ENCODE assay signal across 8 cellular contexts in the genomic region with DNA sequence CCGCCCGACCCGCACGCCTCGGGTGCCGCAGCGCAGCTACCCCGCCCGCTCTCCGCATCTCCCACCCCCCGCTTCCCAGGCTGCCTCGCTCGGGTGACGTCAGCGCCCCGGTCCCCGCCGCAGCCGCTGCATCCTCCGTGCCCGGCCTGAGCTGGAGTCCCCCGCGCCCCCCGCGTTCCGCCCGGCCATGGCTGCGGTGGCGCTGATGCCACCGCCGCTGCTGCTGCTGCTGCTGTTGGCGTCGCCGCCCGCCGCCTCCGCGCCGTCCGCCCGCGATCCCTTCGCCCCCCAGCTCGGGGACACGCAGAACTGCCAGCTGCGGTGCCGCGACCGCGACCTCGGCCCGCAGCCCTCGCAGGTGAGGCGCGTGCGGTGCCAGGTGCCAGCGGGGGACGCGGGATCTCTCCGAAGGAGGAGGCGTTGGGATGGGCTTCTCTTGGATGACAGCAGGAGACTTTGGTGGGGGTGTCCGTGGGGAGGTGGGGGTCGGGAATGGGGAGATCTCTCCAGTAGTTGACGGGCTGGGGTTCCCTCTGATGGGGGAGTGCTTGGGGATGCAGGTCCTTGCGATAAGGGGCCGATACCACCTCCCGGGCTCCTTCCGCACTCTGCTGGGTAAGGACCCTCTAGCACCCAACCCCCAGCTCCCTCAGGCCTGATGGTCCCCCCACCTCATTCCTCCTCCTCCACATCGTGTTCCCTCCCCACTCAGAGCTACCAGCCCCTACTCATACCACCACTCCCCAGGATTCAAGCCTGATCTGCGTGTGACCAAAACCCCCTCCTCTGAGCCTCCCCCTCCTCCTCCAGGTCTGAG. TPM values are rescaled to one million over a fixed set of nuclear protein-coding genes. Genes with fewer than 3 reads are reported as not detected.
DNase-seq lines count a peak whose midpoint lies in the region; ATAC-seq and TF ChIP-seq lines count a peak whose summit lies in the region.

A gene (plus strand): TSS at position 99 of the 817 bp plus-strand sequence. CDS start 89 bp downstream, at position 188.

- no peaks in the 10 kb centered on the region for H3K36me3 ChIP-seq in gastroesophageal sphincter

- no peak for TF ChIP-seq EP300 in gastroesophageal sphincter (IDR thresholded peaks at IDR 0.05)

- peak within 1 kb of the TSS; percentile 25 to 62 for H3K4me3 ChIP-seq in gastroesophageal sphincter

- no peak for DNase-seq in Right ventricle myocardium superior
- no peak for DNase-seq in cardiac septum (ENCODE audit: low spot score)
- DNase-seq in activated T-helper 1 cell treated with Interleukin-2 at 50 U/mL for 16 hours (ENCODE audit: low read depth), result peak; percentile 26
- DNase-seq in retina, result peak; percentile 70
- DNase-seq in 8988T, result no peak
- DNase-seq in inferior parietal cortex (ENCODE audit: extremely low spot score), result no peak

- TF ChIP-seq POLR2A in gastroesophageal sphincter (IDR thresholded peaks at IDR 0.05), result no peak

- peaks cover 97% of the 10 kb centered on the region for H3K27me3 ChIP-seq in gastroesophageal sphincter

- intact Hi-C loops in Right ventricle myocardium superior (cut with DNase I) (no loop called here), cardiac septum (cut with DNase I) (no loop called here)

- no peak for TF ChIP-seq CTCF in gastroesophageal sphincter (IDR thresholded peaks at IDR 0.05)

- WGBS in gastroesophageal sphincter (ENCODE audit: low coverage in 1 of 2), 2 donors, result 20% methylated on average over 1 of the region's 70 CpGs; no CpG with 5 or more reads in 1 of the 2 donors

- H3K27ac ChIP-seq in gastroesophageal sphincter, result peak within 1 kb of the TSS in 1 of 4 donors; percentile 52

- H3K4me1 ChIP-seq in gastroesophageal sphincter, result peaks cover 0 to 33% (median 27%) of the 10 kb centered on the region in 3 donors

- H3K9me3 ChIP-seq in gastroesophageal sphincter, result no peaks in the 10 kb centered on the region

- peak; percentile 47 for ATAC-seq in Right ventricle myocardium superior (ENCODE audit: poor library complexity)
- no peak for ATAC-seq in gastroesophageal sphincter
- ATAC-seq in HG02885 (IDR thresholded peaks at IDR 0.05; ENCODE audit: poor library complexity, unreplicated experiment), result no peak

RNA-seq across cellular contexts. Expression of the gene that starts here (rescaled TPM):
- total RNA-seq in Right ventricle myocardium superior (1.6 TPM), cardiac septum (3.0 TPM), gastroesophageal sphincter (1 to 10 TPM in 3 of 4 donors, under 1 TPM in 1; 0.96 to 4.0 (median 2.0) TPM)

Comparison
In these comparisons a context has a peak if more than half of its experiments do, and no peak if none do; other contexts are left out.
1. DNase-seq: peak in activated T-helper 1 cell treated with Interleukin-2 at 50 U/mL for 16 hours (single experiment) and retina (single experiment); none in Right ventricle myocardium superior (single experiment), cardiac septum (single experiment), 8988T (single experiment) and inferior parietal cortex (single experiment).